In genomic region chr11:34623463-34623862, GRCh38 we compare ENCODE assay signal across 1 cellular context.
TF ChIP-seq lines count a peak whose summit lies in the region.

No MANE protein-coding gene starts in this region.

TF ChIP-seq in HCT116, 20 proteins besides CTCF, POLR2A, EP300 and RAD21 (continued from another document):
- TF ChIP-seq REST (IDR thresholded peaks at IDR 0.05; ENCODE audit: low read depth): no peak
- TF ChIP-seq TCF7L2 (IDR thresholded peaks at IDR 0.05; ENCODE audit: borderline replicate concordance, extremely low read depth, insufficient read depth, insufficient read length): no peak
- TF ChIP-seq ZNF274 (IDR thresholded peaks at IDR 0.05; ENCODE audit: low read depth, low read length): no peak
- no peak for TF ChIP-seq SRF (IDR thresholded peaks at IDR 0.05; ENCODE audit: low read depth)
